1 cellular context compared by ENCODE assay signal in the genomic region with DNA sequence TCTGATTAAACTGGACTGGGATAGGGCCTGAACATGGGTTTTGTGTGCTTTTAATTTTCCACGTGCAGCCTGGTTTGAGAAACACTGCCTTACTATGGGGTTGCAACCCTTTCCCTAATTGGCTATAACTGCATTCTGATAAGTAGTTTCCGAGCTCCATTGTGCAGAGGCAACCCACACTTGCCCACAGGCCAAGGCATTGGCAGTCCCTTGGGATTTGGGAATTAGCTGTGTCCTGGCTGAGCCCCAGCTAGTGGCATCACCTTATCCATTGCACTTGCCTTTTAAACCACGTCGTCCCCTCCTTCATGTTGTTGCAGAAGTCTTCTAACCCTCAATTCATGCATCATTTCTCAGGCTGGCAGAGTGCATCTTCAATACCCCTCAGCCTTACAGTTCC.
TF ChIP-seq lines count a peak whose summit lies in the region.

No MANE protein-coding gene starts in this region.

TF ChIP-seq in GM12878, 131 proteins besides CTCF, POLR2A, EP300 and RAD21:
- TF ChIP-seq RBBP5 (conservative IDR thresholded peaks at IDR 0.05) (no peak), POLR2AphosphoS5 (IDR thresholded peaks at IDR 0.05; ENCODE audit: low read length) (peak; percentile 12; the same call in 1 of the 2 replicates)
